Comparison of ENCODE assay signal across 34 cellular contexts in genomic region chr4:87886083-87886482, GRCh38. TPM values are rescaled to one million over a fixed set of nuclear protein-coding genes. Genes with fewer than 3 reads are reported as not detected.
"Had no signal": no experiment of that assay in that cellular context is flagged by ENCODE, and none has a peak within 500 bp of the region (broad histone marks: within the 10 kb centered on the region; RNA-seq: fewer than 3 reads in every experiment).

No MANE protein-coding gene starts in this region.

- H2AFZ ChIP-seq: hepatocyte, neural progenitor cell, parathyroid adenoma had no signal

- H3K4me3 ChIP-seq: coronary artery, esophagus muscularis mucosa, gastroesophageal sphincter, heart left ventricle, hepatocyte, lung, mucosa of descending colon, neural progenitor cell, smooth muscle cell, suprapubic skin, transverse colon had no signal

- H3K36me3 Mint-ChIP-seq: naive B cell; natural killer cell treated with Interleukin-12 subunit alpha and Interleukin-12 subunit beta and Interleukin-15 and Interleukin-18, amount 100 ng/mL, for 72 hours; neural progenitor cell had no signal

- H3K27me3 Mint-ChIP-seq: naive B cell had no signal

- H3K4me1 Mint-ChIP-seq: neural progenitor cell; stimulated activated naive CD8-positive, alpha-beta T cell treated with anti-CD3 and anti-CD28 coated beads, Interleukin-15, amount 100 ng/mL, for 72 hours had no signal

- H3K27ac ChIP-seq: coronary artery, esophagus muscularis mucosa, foreskin keratinocyte, gastroesophageal sphincter, heart left ventricle, hepatocyte, neural progenitor cell, parathyroid adenoma, suprapubic skin, transverse colon had no signal

- H3K9me3 ChIP-seq: suprapubic skin had no signal

- H3K4me2 ChIP-seq: hepatocyte, neural progenitor cell, smooth muscle cell had no signal

- H3K36me3 ChIP-seq: esophagus muscularis mucosa, gastroesophageal sphincter, heart left ventricle, neural progenitor cell, suprapubic skin, transverse colon had no signal

- FAIRE-seq: endothelial cell of umbilical vein, kidney had no signal

- H3K27ac Mint-ChIP-seq: memory B cell; natural killer cell treated with Interleukin-12 subunit alpha and Interleukin-12 subunit beta and Interleukin-15 and Interleukin-18, amount 100 ng/mL, for 72 hours; neural progenitor cell; progenitor cell of endocrine pancreas; stimulated activated naive CD8-positive, alpha-beta T cell treated with anti-CD3 and anti-CD28 coated beads, Interleukin-15, amount 100 ng/mL, for 72 hours had no signal

- H3K9ac ChIP-seq: neural progenitor cell, parathyroid adenoma had no signal

- ATAC-seq: foreskin keratinocyte; gastroesophageal sphincter; heart left ventricle; left lobe of liver; mucosa of descending colon; natural killer cell treated with Interleukin-12 subunit alpha and Interleukin-12 subunit beta and Interleukin-15 and Interleukin-18, amount 100 ng/mL, for 72 hours; sciatic nerve; stimulated activated naive CD8-positive, alpha-beta T cell treated with anti-CD3 and anti-CD28 coated beads, Interleukin-15, amount 100 ng/mL, for 72 hours had no signal

- H3K4me1 ChIP-seq: esophagus muscularis mucosa, foreskin keratinocyte, gastroesophageal sphincter, neural progenitor cell, parathyroid adenoma, suprapubic skin had no signal

- H3K27me3 ChIP-seq: esophagus muscularis mucosa, foreskin keratinocyte, gastroesophageal sphincter, hepatocyte, neural progenitor cell, suprapubic skin, transverse colon had no signal

- H3K79me2 ChIP-seq: hepatocyte, parathyroid adenoma had no signal

- H3K4me3 Mint-ChIP-seq: natural killer cell treated with Interleukin-12 subunit alpha and Interleukin-12 subunit beta and Interleukin-15 and Interleukin-18, amount 100 ng/mL, for 72 hours; neural progenitor cell; stimulated activated naive CD8-positive, alpha-beta T cell treated with anti-CD3 and anti-CD28 coated beads, Interleukin-15, amount 100 ng/mL, for 72 hours had no signal

- H3K9me3 Mint-ChIP-seq: natural killer cell treated with Interleukin-12 subunit alpha and Interleukin-12 subunit beta and Interleukin-15 and Interleukin-18, amount 100 ng/mL, for 72 hours had no signal

- DNase-seq: dermis blood vessel endothelial cell; effector memory CD4-positive, alpha-beta T cell; foreskin keratinocyte; heart left ventricle; kidney; mucosa of descending colon; naive B cell; stimulated activated CD4-positive, alpha-beta T cell treated with anti-CD3 and anti-CD28 coated beads, Interleukin-12 subunit alpha, Interleukin-12 subunit beta, amount 100 ng/mL, for 4 hours; stimulated activated CD4-positive, alpha-beta T cell treated with anti-CD3 and anti-CD28 coated beads, Interleukin-1b, Interleukin-23, amount 100 ng/mL, for 48 hours; stimulated activated CD4-positive, alpha-beta T cell treated with anti-CD3 and anti-CD28 coated beads, Interleukin-4, amount 100 ng/mL, for 1 hour; stimulated activated CD8-positive, alpha-beta memory T cell treated with anti-CD3 and anti-CD28 coated beads, Interleukin-4, amount 100 ng/mL, for 48 hours; stimulated activated naive CD4-positive, alpha-beta T cell; stimulated activated naive CD8-positive, alpha-beta T cell treated with anti-CD3 and anti-CD28 coated beads, Interleukin-15, amount 100 ng/mL, for 72 hours; transverse colon had no signal

RNA-seq across cellular contexts. Expression of gene MEPE, which starts 53.3 kb away (rescaled TPM):
- total RNA-seq: dermis blood vessel endothelial cell; endothelial cell of umbilical vein; epithelial cell of proximal tubule; esophagus muscularis mucosa; fibroblast of lung; foreskin keratinocyte; gastroesophageal sphincter; heart left ventricle; kidney; left lobe of liver; liver; lung; mucosa of descending colon; natural killer cell treated with Interleukin-12 subunit alpha and Interleukin-12 subunit beta and Interleukin-15 and Interleukin-18, amount 100 ng/mL, for 72 hours; osteoblast; progenitor cell of endocrine pancreas; sciatic nerve; smooth muscle cell; suprapubic skin; transverse colon; ureter had no signal
- polyA plus RNA-seq: endothelial cell of umbilical vein, fibroblast of lung, foreskin keratinocyte, heart left ventricle, hepatocyte, smooth muscle cell had no signal
